In genomic region chr9:137000177-137000930, GRCh38 we compare ENCODE assay signal across 9 cellular contexts. TPM values are rescaled to one million over a fixed set of nuclear protein-coding genes. Genes with fewer than 3 reads are reported as not detected.
DNase-seq lines count a peak whose midpoint lies in the region; ATAC-seq and TF ChIP-seq lines count a peak whose summit lies in the region.
"Had no signal": no experiment of that assay in that cellular context is flagged by ENCODE, and none has a peak within 500 bp of the region (broad histone marks: within the 10 kb centered on the region; RNA-seq: fewer than 3 reads in every experiment).

No MANE protein-coding gene starts in this region.

- H3K36me3 ChIP-seq in brain microvascular endothelial cell (replicated peaks), result no peaks in the 10 kb centered on the region

- no peaks in the 10 kb centered on the region for H3K27me3 ChIP-seq in brain microvascular endothelial cell (replicated peaks)

- DNase-seq in GF-D8 (lab: John Stamatoyannopoulos, UW) (peak; percentile 65), KG1 (lab: John Stamatoyannopoulos, UW) (peak; percentile 36), brain microvascular endothelial cell (peak; percentile 66), SHP77 treated with DMSO at 0.1 percent for 48 hours (lab: John Stamatoyannopoulos, UW) (no peak), cerebellum (ENCODE audit: low spot score) (no peak), HK-2 (ENCODE audit: unreplicated experiment) (no peak)
- DNase-seq in stimulated activated naive CD8-positive, alpha-beta T cell treated with anti-CD3 and anti-CD28 coated beads, Interleukin-15, Interleukin-2, amounts not matched to agents 100 U/mL and 50 U/mL, for 24 hours, result peak; percentile 74

- no peak overlapping the region for H3K4me3 ChIP-seq in brain microvascular endothelial cell (ENCODE audit: low read depth, low read length)

- peak overlapping the region; percentile 69 for H3K27ac ChIP-seq in brain microvascular endothelial cell

- in situ Hi-C loops in brain microvascular endothelial cell (cut with HindIII; ENCODE audit: low pct_ligation_motif_present, low sequenced_read_pairs), result no loop called here

- ATAC-seq in GM19468 (IDR thresholded peaks at IDR 0.05; ENCODE audit: extremely low read depth, unreplicated experiment), result peak; percentile 45
- ATAC-seq in stimulated activated naive CD8-positive, alpha-beta T cell treated with anti-CD3 and anti-CD28 coated beads, Interleukin-15, Interleukin-2, amounts not matched to agents 100 U/mL and 50 U/mL, for 24 hours, result peak; percentile 85

- TF ChIP-seq CTCF in brain microvascular endothelial cell (IDR thresholded peaks at IDR 0.05; ENCODE audit: low read depth, low read length, missing control alignments), result no peak

RNA-seq across cellular contexts. Expression of gene CLIC3, which starts 4.0 kb away (rescaled TPM):
- total RNA-seq in cerebellum, result not detected

RNA-seq across cellular contexts. Expression of gene PAXX, which starts 8.1 kb away (rescaled TPM):
- 11.1 TPM for total RNA-seq in cerebellum

RNA-seq across cellular contexts. Expression of gene LCNL1, which starts 17.6 kb away (rescaled TPM):
- total RNA-seq in cerebellum, result 0.82 TPM
- total RNA-seq: NCI-H460 had no signal

RNA-seq across cellular contexts. Expression of gene PTGDS, which starts 23.1 kb away (rescaled TPM):
- total RNA-seq in cerebellum, result 67.5 TPM
- total RNA-seq: NCI-H460 had no signal

RNA-seq across cellular contexts. Expression of gene ABCA2, which starts 27.7 kb away (rescaled TPM):
- 29.0 TPM for total RNA-seq in cerebellum

Comparison
In these comparisons a context has a peak if more than half of its experiments do, and no peak if none do; other contexts are left out.
1. DNase-seq: peak in GF-D8 (single experiment), KG1 (single experiment), brain microvascular endothelial cell (single experiment) and stimulated activated naive CD8-positive, alpha-beta T cell treated with anti-CD3 and anti-CD28 coated beads, Interleukin-15, Interleukin-2, amounts not matched to agents 100 U/mL and 50 U/mL, for 24 hours (single experiment); none in SHP77 treated with DMSO at 0.1 percent for 48 hours (single experiment), cerebellum (single experiment) and HK-2 (single experiment).